10 cellular contexts compared by ENCODE assay signal in the genomic region with DNA sequence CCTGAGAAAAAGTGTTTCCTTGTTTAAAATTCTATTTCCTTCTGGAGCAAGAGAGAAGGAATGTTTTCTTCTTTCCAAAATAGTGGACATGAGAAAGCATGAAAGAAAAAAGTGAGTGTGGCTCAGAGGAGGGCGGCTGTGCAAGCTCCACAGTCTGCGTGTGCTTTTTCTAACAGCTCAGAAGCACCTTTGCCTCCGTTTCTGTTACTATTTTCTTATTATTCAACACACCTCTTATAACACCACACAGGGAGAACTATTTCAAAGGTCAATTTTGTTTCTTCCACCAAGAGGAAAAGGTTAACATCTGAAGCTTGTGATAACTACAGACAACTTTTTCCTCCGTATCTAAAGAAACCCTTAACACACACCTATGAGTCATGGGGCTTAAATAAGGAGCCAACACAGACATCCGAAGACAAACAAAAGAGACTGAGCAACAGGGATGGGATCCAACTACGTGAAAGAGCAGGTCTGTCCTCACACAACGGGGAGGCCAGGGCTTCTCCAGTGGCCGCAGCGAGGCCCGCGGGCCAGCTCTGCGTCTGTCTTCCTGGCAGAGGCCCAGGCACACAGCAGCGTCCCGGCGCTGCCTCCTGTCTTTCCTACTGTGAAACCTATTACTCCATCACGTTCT. TPM values are rescaled to one million over a fixed set of nuclear protein-coding genes. Genes with fewer than 3 reads are reported as not detected.
DNase-seq lines count a peak whose midpoint lies in the region; ATAC-seq and TF ChIP-seq lines count a peak whose summit lies in the region.
"Had no signal": no experiment of that assay in that cellular context is flagged by ENCODE, and none has a peak within 500 bp of the region (broad histone marks: within the 10 kb centered on the region; RNA-seq: fewer than 3 reads in every experiment).

No MANE protein-coding gene starts in this region.

- H3K27me3 ChIP-seq in GM23248 (replicated peaks; ENCODE audit: insufficient read depth): no peaks in the 10 kb centered on the region
- no peaks in the 10 kb centered on the region for H3K27me3 ChIP-seq in esophagus muscularis mucosa
- H3K27me3 ChIP-seq in psoas muscle (ENCODE audit: insufficient read depth in 3 of 3, low read length in 2 of 3): no peaks in the 10 kb centered on the region
- H3K27me3 ChIP-seq in MM.1S (replicated peaks; ENCODE audit: insufficient read depth, low read length): no peaks in the 10 kb centered on the region
- H3K27me3 ChIP-seq: ascending aorta had no signal

- H3K9me3 ChIP-seq in GM23248 (ENCODE audit: low read depth): no peaks in the 10 kb centered on the region
- H3K9me3 ChIP-seq in esophagus muscularis mucosa: no peaks in the 10 kb centered on the region
- no peaks in the 10 kb centered on the region for H3K9me3 ChIP-seq in psoas muscle
- H3K9me3 ChIP-seq in MM.1S (replicated peaks; ENCODE audit: insufficient read depth, low read length): no peaks in the 10 kb centered on the region
- H3K9me3 ChIP-seq: ascending aorta had no signal

- CTCF ChIA-PET in RWPE1 (lab: Yijun Ruan, JAX): no interaction called here

- no peak for TF ChIP-seq EP300 in esophagus muscularis mucosa (IDR thresholded peaks at IDR 0.05)

- TF ChIP-seq POLR2A in esophagus muscularis mucosa (IDR thresholded peaks at IDR 0.05; ENCODE audit: low read depth): no peak

- WGBS in GM23248 (ENCODE audit: low coverage in 1 of 2, low lambda C conversion rate in 2 of 2, missing lambda C conversion rate in 2 of 2), 2 experiments: 71 to 74% methylated on average over 16 of the region's 16 CpGs
- WGBS in esophagus muscularis mucosa: 63% methylated on average over 11 of the region's 16 CpGs
- WGBS in psoas muscle, 3 donors: 89 to 91% (median 90%) methylated on average over 16 of the region's 16 CpGs

- H4K20me1 ChIP-seq in GM23248 (ENCODE audit: insufficient read depth): no peaks in the 10 kb centered on the region
- no peaks in the 10 kb centered on the region for H4K20me1 ChIP-seq in MM.1S (ENCODE audit: insufficient read depth, low read length)

- no peaks in the 10 kb centered on the region for H3K9me2 ChIP-seq in GM23248 (ENCODE audit: insufficient read depth)
- H3K9me2 ChIP-seq in MM.1S (replicated peaks; ENCODE audit: insufficient read depth, low read length): no peaks in the 10 kb centered on the region

- H3K79me2 ChIP-seq in GM23248 (ENCODE audit: insufficient read depth): no peaks in the 10 kb centered on the region
- no peaks in the 10 kb centered on the region for H3K79me2 ChIP-seq in MM.1S (ENCODE audit: low read length)

- H3K4me1 ChIP-seq in GM23248 (ENCODE audit: insufficient read depth): peaks cover 18% of the 10 kb centered on the region
- peaks cover 0 to 34% (median 28%) of the 10 kb centered on the region in 4 donors for H3K4me1 ChIP-seq in esophagus muscularis mucosa
- no peaks in the 10 kb centered on the region for H3K4me1 ChIP-seq in psoas muscle
- H3K4me1 ChIP-seq in MM.1S (ENCODE audit: low read length): no peaks in the 10 kb centered on the region
- H3K4me1 ChIP-seq: ascending aorta had no signal

- H3K4me3 ChIP-seq in GM23248 (no peak overlapping the region), esophagus muscularis mucosa (no peak overlapping the region), psoas muscle (no peak overlapping the region), MM.1S (ENCODE audit: low read length) (no peak overlapping the region)
- H3K4me3 ChIP-seq: ascending aorta, GM12878 had no signal

- intact Hi-C loops in esophagus muscularis mucosa (cut with DNase I) (loop anchor here (5.0 kb wide), 1 partner anchor 37 kb away; no protein-coding TSS in a partner anchor), psoas muscle (cut with DNase I) (no loop called here)

- TF ChIP-seq CTCF in RWPE1 (conservative IDR thresholded peaks at IDR 0.05; ENCODE audit: low read depth) (no peak), esophagus muscularis mucosa (IDR thresholded peaks at IDR 0.05) (peak in 2 of 3 experiments; percentile 13 to 29), psoas muscle (IDR thresholded peaks at IDR 0.05) (no peak), MM.1S (IDR thresholded peaks at IDR 0.05; ENCODE audit: low read length) (no peak)

- H3K4me2 ChIP-seq in GM23248 (ENCODE audit: unreplicated experiment): no peak overlapping the region
- no peak overlapping the region for H3K4me2 ChIP-seq in MM.1S (ENCODE audit: low read depth, low read length)

- POLR2A ChIA-PET in RWPE1 (lab: Yijun Ruan, JAX; ENCODE audit: low non-redundant PET): interaction anchor here (0.5 kb wide), 1 partner anchor 57 kb away, joined by 3 read pairs; no protein-coding TSS in a partner anchor

- ATAC-seq in psoas muscle: peak in 3 of 4 donors; percentile 23 to 58 (median 44)
- ATAC-seq: GM12878 had no signal

- H2AFZ ChIP-seq in GM23248 (no peak overlapping the region), MM.1S (ENCODE audit: low read length) (no peak overlapping the region)

- DNase-seq in GM23248: peak; percentile 84
- DNase-seq in RWPE1 (ENCODE audit: low spot score): peak; percentile 58
- peak; percentile 93 for DNase-seq in esophagus muscularis mucosa (ENCODE audit: extremely low spot score)
- peak in 1 of 2 donors; percentile 36 for DNase-seq in psoas muscle
- no peak for DNase-seq in NCI-H2107 (lab: John Stamatoyannopoulos, UW)
- no peak for DNase-seq in NCI-H1930 (lab: John Stamatoyannopoulos, UW)
- no peak for DNase-seq in MM.1S
- no peak for DNase-seq in RPMI8226

- H3K27ac ChIP-seq in GM23248 (peak overlapping the region; percentile 65), RWPE1 (peak overlapping the region; percentile 45), esophagus muscularis mucosa (replicated peaks in 1 of 4) (peak overlapping the region; percentile 81 to 87 (median 87)), psoas muscle (no peak overlapping the region), MM.1S (ENCODE audit: low read length) (no peak overlapping the region)
- H3K27ac ChIP-seq: ascending aorta had no signal

- H3K9ac ChIP-seq in GM23248 (peak overlapping the region; percentile 25), MM.1S (ENCODE audit: low read length) (no peak overlapping the region)

- H3K36me3 ChIP-seq in GM23248 (ENCODE audit: low read depth): peaks cover 54% of the 10 kb centered on the region
- H3K36me3 ChIP-seq in esophagus muscularis mucosa: peaks cover 68 to 100% (median 98%) of the 10 kb centered on the region in 4 donors
- H3K36me3 ChIP-seq in psoas muscle (ENCODE audit: insufficient read depth in 1 of 2, low read depth in 1 of 2): peaks cover 12 to 96% of the 10 kb centered on the region in 2 donors
- no peaks in the 10 kb centered on the region; the same call in 1 of the 2 replicates for H3K36me3 ChIP-seq in MM.1S (replicated peaks; ENCODE audit: insufficient read depth, low read length)

- in situ Hi-C loops in GM23248 (cut with MboI): no loop called here

- H3F3A ChIP-seq in GM23248 (ENCODE audit: insufficient read depth) (peaks cover 32% of the 10 kb centered on the region), MM.1S (ENCODE audit: insufficient read depth, low read length) (no peaks in the 10 kb centered on the region)

RNA-seq across cellular contexts. Expression of gene NCAPG2, which starts 36.2 kb away (rescaled TPM):
- 15.6 and 15.7 TPM in 2 replicates for total RNA-seq in GM23248 (2014; rRNA removed; shearing (Covaris generic))
- 15.7 and 17.3 TPM in 2 replicates for polyA plus RNA-seq in GM23248 (2016; fragmentation: Nextera tagmentation; extraction: Ambion mirVana)
- total RNA-seq in esophagus muscularis mucosa: 1 to 10 TPM; 4.2 to 6.2 (median 4.4) TPM
- 1 to 10 TPM; 2.2 to 3.8 (median 3.2) TPM for total RNA-seq in psoas muscle
- polyA plus RNA-seq in psoas muscle: 1 to 10 TPM; 1.9 to 3.3 (median 1.9) TPM

Comparison
In these comparisons a context has a peak if more than half of its experiments do, and no peak if none do; other contexts are left out.
1. DNase-seq: peak in GM23248 (single experiment), RWPE1 (single experiment) and esophagus muscularis mucosa (single experiment); none in NCI-H2107 (single experiment), NCI-H1930 (0 of 2), MM.1S (single experiment) and RPMI8226 (single experiment).
2. H3K27ac ChIP-seq: peak in GM23248 (single experiment), RWPE1 (single experiment) and esophagus muscularis mucosa (4 of 4); none in psoas muscle (single experiment) and MM.1S (single experiment).
3. CTCF ChIP-seq: peak in esophagus muscularis mucosa (2 of 3); none in RWPE1 (single experiment), psoas muscle (single experiment) and MM.1S (single experiment).